15 cellular contexts compared by ENCODE assay signal in the genomic region with DNA sequence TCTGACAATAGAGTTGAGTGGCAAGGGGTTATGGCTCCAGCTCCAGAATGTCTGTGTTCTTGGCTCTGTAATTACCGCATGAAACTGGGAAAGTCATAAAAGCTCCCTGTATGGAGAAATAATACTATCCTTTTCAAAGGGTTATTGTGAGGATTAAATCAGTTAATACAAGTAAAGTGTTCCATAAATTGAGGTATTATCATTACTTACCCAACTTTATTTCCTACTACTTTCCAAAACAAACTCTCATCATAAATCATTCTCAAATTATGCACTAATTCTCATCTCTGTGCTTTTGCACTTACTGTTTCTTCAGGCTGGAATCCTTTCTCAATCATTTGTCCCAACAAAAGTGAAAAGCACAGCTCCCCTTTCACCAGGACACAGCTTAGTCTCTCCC.
DNase-seq lines count a peak whose midpoint lies in the region; ATAC-seq lines count a peak whose summit lies in the region.
"Had no signal": no experiment of that assay in that cellular context is flagged by ENCODE, and none has a peak within 500 bp of the region (broad histone marks: within the 10 kb centered on the region; RNA-seq: fewer than 3 reads in every experiment).

No MANE protein-coding gene starts in this region.

- WGBS in aorta, 2 donors = 75 to 84% methylated on average over 1 of the region's 1 CpG

- H3K27ac ChIP-seq in aorta (ENCODE audit: low read depth in 1 of 2, low read length in 2 of 2) = no peak overlapping the region
- H3K27ac ChIP-seq: 22Rv1, GM23248 had no signal

- H3K4me3 ChIP-seq in iPS-15b (ENCODE audit: low read depth, low read length) (no peak overlapping the region), aorta (ENCODE audit: low read length in 2 of 2) (no peak overlapping the region)
- H3K4me3 ChIP-seq: GM23248 had no signal

- no peaks in the 10 kb centered on the region for H3K9me3 ChIP-seq in iPS-15b (ENCODE audit: control insufficient read depth, insufficient read depth, low read length)
- H3K9me3 ChIP-seq in aorta (ENCODE audit: control insufficient read depth, low read length) = no peaks in the 10 kb centered on the region

- DNase-seq in NCI-H748 (lab: John Stamatoyannopoulos, UW; ENCODE audit: unreplicated experiment) (peak; percentile 5), NCI-H748 treated with DMSO at 0.1 percent for 48 hours (lab: John Stamatoyannopoulos, UW) (no peak), NCI-H2227 (lab: John Stamatoyannopoulos, UW; ENCODE audit: unreplicated experiment) (peak; percentile 70), globus pallidus (ENCODE audit: low spot score) (no peak), aorta (no peak), cerebellum (ENCODE audit: low spot score) (no peak), occipital lobe (lab: John Stamatoyannopoulos, UW) (no peak)
- DNase-seq: GM23248, KBM-7, NCI-H1436, NCI-H1930, NCI-H2171 treated with DMSO at 0.1 percent for 48 hours had no signal

- H3K27me3 ChIP-seq in iPS-15b (ENCODE audit: control insufficient read depth, insufficient read depth, low read length) (no peaks in the 10 kb centered on the region), aorta (ENCODE audit: control insufficient read depth in 1 of 2, insufficient read depth in 2 of 2, low read length in 1 of 2) (no peaks in the 10 kb centered on the region)

- H3K9ac ChIP-seq in iPS-15b (ENCODE audit: low read depth, low read length) = peak overlapping the region; percentile 19
- H3K9ac ChIP-seq: GM23248 had no signal

- H3K36me3 ChIP-seq in iPS-15b (ENCODE audit: control insufficient read depth, insufficient read depth, low read length) (no peaks in the 10 kb centered on the region), aorta (ENCODE audit: control insufficient read depth in 1 of 2, insufficient read depth in 2 of 2, low read length in 1 of 2) (no peaks in the 10 kb centered on the region)

- H3K4me1 ChIP-seq in iPS-15b (ENCODE audit: control insufficient read depth, insufficient read depth, low read length) (no peaks in the 10 kb centered on the region), aorta (ENCODE audit: control insufficient read depth in 1 of 2, insufficient read depth in 2 of 2, low read length in 2 of 2) (no peaks in the 10 kb centered on the region)

- intact Hi-C loops in aorta (cut with DNase I) = loop anchor here (2.0 to 10.0 kb wide), 6 partner anchors 315 to 727 kb away; no protein-coding TSS in a partner anchor

- ATAC-seq in aorta (ENCODE audit: low FRiP score) = no peak
- ATAC-seq: HepG2 had no signal

Comparison
In these comparisons a context has a peak if more than half of its experiments do, and no peak if none do; other contexts are left out.
1. DNase-seq: peak in NCI-H748 (single experiment) and NCI-H2227 (single experiment); none in NCI-H748 treated with DMSO at 0.1 percent for 48 hours (single experiment), globus pallidus (single experiment), aorta (0 of 2), cerebellum (single experiment) and occipital lobe (single experiment).